12 cellular contexts compared by ENCODE assay signal in genomic region chr5:108919591-108920326, GRCh38.
DNase-seq lines count a peak whose midpoint lies in the region; ATAC-seq, FAIRE-seq and TF ChIP-seq lines count a peak whose summit lies in the region.
"Had no signal": no experiment of that assay in that cellular context is flagged by ENCODE, and none has a peak within 500 bp of the region (broad histone marks: within the 10 kb centered on the region; RNA-seq: fewer than 3 reads in every experiment).

No MANE protein-coding gene starts in this region.

- TF ChIP-seq CTCF in DND-41 (IDR thresholded peaks at IDR 0.05; ENCODE audit: borderline replicate concordance, extremely low read depth, low read length, poor library complexity, severe bottlenecking) = peak; percentile 40
- TF ChIP-seq CTCF in liver (IDR thresholded peaks at IDR 0.05; ENCODE audit: low read depth, low read length, missing input control) = peak; percentile 20

- H3K9ac ChIP-seq in DND-41 (ENCODE audit: low read depth, low read length) (no peak overlapping the region), liver (ENCODE audit: low read depth in 1 of 2, low read length in 2 of 2) (no peak overlapping the region)

- H3K27me3 ChIP-seq in DND-41 (ENCODE audit: insufficient read depth, low read length, poor library complexity) = no peaks in the 10 kb centered on the region
- H3K27me3 ChIP-seq in liver (ENCODE audit: control insufficient read depth in 4 of 4, insufficient read depth in 4 of 4, low read length in 3 of 4) = no peaks in the 10 kb centered on the region

- H3K27ac ChIP-seq in DND-41 (ENCODE audit: low read length) (no peak overlapping the region), liver (ENCODE audit: low read depth in 1 of 2, low read length in 2 of 2) (no peak overlapping the region)

- H3K36me3 ChIP-seq in DND-41 (ENCODE audit: insufficient read depth, low read length) (no peaks in the 10 kb centered on the region), liver (ENCODE audit: control insufficient read depth in 4 of 4, insufficient read depth in 3 of 4, low read depth in 1 of 4, low read length in 3 of 4) (no peaks in the 10 kb centered on the region)

- H3K4me3 ChIP-seq in DND-41 (ENCODE audit: low read depth in 1 of 2, low read length in 2 of 2) (no peak overlapping the region), liver (ENCODE audit: low read depth in 1 of 3, low read length in 3 of 3) (no peak overlapping the region)

- peak; percentile 66 to 70 for TF ChIP-seq RAD21 in liver (IDR thresholded peaks at IDR 0.05)

- H4K20me1 ChIP-seq in DND-41 (ENCODE audit: insufficient read depth, low read length) = no peaks in the 10 kb centered on the region

- peak; percentile 8 for FAIRE-seq in RCC 7860 (lab: Jason Lieb, UNC)

- H3K4me2 ChIP-seq in DND-41 (ENCODE audit: insufficient read depth, low read length) = no peak overlapping the region

- H3K79me2 ChIP-seq in DND-41 (ENCODE audit: insufficient read depth, low read length) = peaks cover 4% of the 10 kb centered on the region

- H3K4me1 ChIP-seq in DND-41 (ENCODE audit: insufficient read depth, low read length) = peaks cover 3% of the 10 kb centered on the region; the same call in 1 of the 2 replicates
- H3K4me1 ChIP-seq in liver (ENCODE audit: control insufficient read depth in 4 of 4, insufficient read depth in 4 of 4, low read length in 3 of 4) = no peaks in the 10 kb centered on the region

- H3K9me3 ChIP-seq in DND-41 (ENCODE audit: insufficient read depth, low read length, severe bottlenecking) (no peaks in the 10 kb centered on the region), liver (ENCODE audit: control insufficient read depth in 4 of 4, low read length in 3 of 4) (no peaks in the 10 kb centered on the region)

- ATAC-seq in DND-41 (ENCODE audit: insufficient read depth, low read depth) (no peak), HG02610 (IDR thresholded peaks at IDR 0.05; ENCODE audit: unreplicated experiment) (peak; percentile 81), HG02840 (IDR thresholded peaks at IDR 0.05; ENCODE audit: low FRiP score, unreplicated experiment) (no peak)

- DNase-seq in DND-41 = no peak
- no peak for DNase-seq in RCC 7860 (ENCODE audit: low spot score)
- DNase-seq in ecto neural progenitor cell (ENCODE audit: low spot score) = no peak
- no peak for DNase-seq in NCI-H146 (lab: John Stamatoyannopoulos, UW)
- DNase-seq in activated CD4-positive, alpha-beta T cell treated with anti-CD3 and anti-CD28 coated beads for 48 hours = no peak
- DNase-seq: activated T-cell treated with anti-CD3 and anti-CD28 coated beads, Interleukin-2, amount 50 U/mL, for 1 hour; Calu3; NCI-H1417; nucleus accumbens had no signal

- no peak overlapping the region for H2AFZ ChIP-seq in DND-41 (ENCODE audit: low read depth, low read length)

- WGBS in liver = 85% methylated on average over 2 of the region's 2 CpGs

TF ChIP-seq in liver, 16 proteins besides CTCF, POLR2A, EP300 and RAD21:
- TF ChIP-seq FOXA2 (IDR thresholded peaks at IDR 0.05) (no peak), SP1 (IDR thresholded peaks at IDR 0.05) (no peak), JUND (IDR thresholded peaks at IDR 0.05) (no peak), HNF4A (conservative IDR thresholded peaks at IDR 0.05) (no peak), GABPA (IDR thresholded peaks at IDR 0.05 in 1 of 2, conservative IDR thresholded peaks at IDR 0.05 in 1 of 2) (no peak), REST (IDR thresholded peaks at IDR 0.05) (no peak), MAX (IDR thresholded peaks at IDR 0.05) (no peak), NR2F2 (IDR thresholded peaks at IDR 0.05) (no peak), ZBTB33 (IDR thresholded peaks at IDR 0.05) (no peak), ATF3 (IDR thresholded peaks at IDR 0.05) (no peak), TAF1 (conservative IDR thresholded peaks at IDR 0.05) (no peak), RXRA (IDR thresholded peaks at IDR 0.05) (no peak), EGR1 (IDR thresholded peaks at IDR 0.05; ENCODE audit: low read depth in 2 of 2) (no peak), FOXA1 (IDR thresholded peaks at IDR 0.05) (no peak), YY1 (IDR thresholded peaks at IDR 0.05) (no peak)
